9 cellular contexts compared by ENCODE assay signal in genomic region chr4:152643153-152644035, GRCh38. TPM values are rescaled to one million over a fixed set of nuclear protein-coding genes. Genes with fewer than 3 reads are reported as not detected.
A peak's percentile ranks its signal among the peaks of the same experiment; 100 is the strongest.
DNase-seq lines count a peak whose midpoint lies in the region; ATAC-seq, FAIRE-seq and TF ChIP-seq lines count a peak whose summit lies in the region.
"Had no signal": no experiment of that assay in that cellular context is flagged by ENCODE, and none has a peak within 500 bp of the region (broad histone marks: within the 10 kb centered on the region; RNA-seq: fewer than 3 reads in every experiment).

No MANE protein-coding gene starts in this region.

- H3K4me1 ChIP-seq in OCI-LY1 (ENCODE audit: insufficient read depth, low read length, severe bottlenecking): peaks cover 76% of the 10 kb centered on the region
- H3K4me1 ChIP-seq in right cardiac atrium (ENCODE audit: control insufficient read depth, insufficient read depth, low read length): no peaks in the 10 kb centered on the region
- H3K4me1 ChIP-seq in kidney (ENCODE audit: control insufficient read depth in 1 of 2, insufficient read depth in 1 of 2, low read depth in 1 of 2, low read length in 2 of 2): no peaks in the 10 kb centered on the region
- H3K4me1 ChIP-seq: A549 had no signal

- H3F3A ChIP-seq in OCI-LY1 (ENCODE audit: insufficient read depth, low read length): no peaks in the 10 kb centered on the region; the same call in 1 of the 2 replicates

- no peaks in the 10 kb centered on the region for H3K9me2 ChIP-seq in OCI-LY1 (ENCODE audit: low read depth, low read length)

- no peaks in the 10 kb centered on the region for H3K36me3 ChIP-seq in OCI-LY1 (ENCODE audit: insufficient read depth, low read length)
- no peaks in the 10 kb centered on the region for H3K36me3 ChIP-seq in kidney (ENCODE audit: control insufficient read depth in 1 of 2, insufficient read depth in 2 of 2, low read length in 2 of 2)

- no peaks in the 10 kb centered on the region for H3K27me3 ChIP-seq in OCI-LY1 (ENCODE audit: insufficient read depth, low read length)
- H3K27me3 ChIP-seq in right cardiac atrium (ENCODE audit: control insufficient read depth, insufficient read depth): no peaks in the 10 kb centered on the region

- DNase-seq in activated CD4-positive, CD25-positive, alpha-beta regulatory T cell treated with anti-CD3 and anti-CD28 coated beads, Interleukin-2, amount 50 U/mL, for 72 hours: no peak
- peak in 2 of 3 donors; percentile 49 to 51 for DNase-seq in right cardiac atrium
- no peak for DNase-seq in kidney
- no peak for DNase-seq in lower leg skin (ENCODE audit: low spot score in 2 of 2)
- no peak for DNase-seq in NCI-H1105 treated with DMSO at 0.1 percent for 48 hours (lab: John Stamatoyannopoulos, UW)

- ATAC-seq in activated CD4-positive, CD25-positive, alpha-beta regulatory T cell treated with anti-CD3 and anti-CD28 coated beads, Interleukin-2, amount 50 U/mL, for 24 hours: peak; percentile 63 to 70
- ATAC-seq in HG02763 (IDR thresholded peaks at IDR 0.05; ENCODE audit: unreplicated experiment) (peak; percentile 80), right cardiac atrium (peak; percentile 13 to 53)
- ATAC-seq: A549 had no signal

- H3K9ac ChIP-seq in OCI-LY1 (ENCODE audit: low read length): peak overlapping the region; percentile 31; the same call in 1 of the 2 replicates
- no peak overlapping the region for H3K9ac ChIP-seq in kidney (ENCODE audit: low read length in 2 of 2)

- H3K79me2 ChIP-seq in OCI-LY1 (ENCODE audit: insufficient read depth, low read length): no peaks in the 10 kb centered on the region

- FAIRE-seq in kidney (lab: Jason Lieb, UNC): no peak
- FAIRE-seq: A549 had no signal

- H2AFZ ChIP-seq in OCI-LY1 (ENCODE audit: low read length): peak overlapping the region; percentile 20; the same call in 1 of the 2 replicates

- H3K9me3 ChIP-seq in OCI-LY1 (ENCODE audit: low read length) (no peaks in the 10 kb centered on the region), right cardiac atrium (ENCODE audit: control insufficient read depth, low read length) (no peaks in the 10 kb centered on the region), kidney (ENCODE audit: control insufficient read depth in 1 of 2, low read length in 2 of 2) (no peaks in the 10 kb centered on the region)
- H3K9me3 ChIP-seq: A549 had no signal

- H3K4me3 ChIP-seq in OCI-LY1 (ENCODE audit: low read depth, low read length, poor library complexity, severe bottlenecking) (no peak overlapping the region), right cardiac atrium (ENCODE audit: low read length) (no peak overlapping the region), kidney (ENCODE audit: low read length in 2 of 2) (no peak overlapping the region), lower leg skin (ENCODE audit: low read depth, poor library complexity, severe bottlenecking) (no peak overlapping the region)
- H3K4me3 ChIP-seq: A549 had no signal

- peak overlapping the region; percentile 73 for H3K27ac ChIP-seq in OCI-LY1 (ENCODE audit: low read depth, low read length, poor library complexity, severe bottlenecking)
- no peak overlapping the region for H3K27ac ChIP-seq in right cardiac atrium (ENCODE audit: low read length)
- no peak overlapping the region for H3K27ac ChIP-seq in kidney (ENCODE audit: low read depth in 2 of 2, low read length in 2 of 2)
- H3K27ac ChIP-seq: A549 had no signal

- TF ChIP-seq POLR2A in lower leg skin (IDR thresholded peaks at IDR 0.05): no peak

- peak overlapping the region; percentile 52 for H3K4me2 ChIP-seq in OCI-LY1 (ENCODE audit: low read length)
- H3K4me2 ChIP-seq: A549 had no signal

- WGBS in right cardiac atrium: 38% methylated on average over 8 of the region's 8 CpGs
- 68 to 75% methylated on average over 8 of the region's 8 CpGs for WGBS in lower leg skin, 2 donors

- intact Hi-C loops in right cardiac atrium (cut with DNase I): loop anchor here in 3 of 4 donors (5.0 to 10.0 kb wide), 3 partner anchors 89 to 149 kb away; no protein-coding TSS in a partner anchor
- intact Hi-C loops in kidney (cut with DNase I): no loop called here
- intact Hi-C loops in lower leg skin (cut with DNase I; ENCODE audit: low total_unique reads): loop anchor here (10.0 kb wide), 1 partner anchor 149 kb away; no protein-coding TSS in a partner anchor

- H4K20me1 ChIP-seq in OCI-LY1 (ENCODE audit: insufficient read depth, low read length): no peaks in the 10 kb centered on the region

- TF ChIP-seq CTCF in OCI-LY1 (IDR thresholded peaks at IDR 0.05; ENCODE audit: low read length) (no peak), kidney (IDR thresholded peaks at IDR 0.05; ENCODE audit: borderline replicate concordance, extremely low read depth, insufficient read depth) (no peak), lower leg skin (IDR thresholded peaks at IDR 0.05) (no peak)

RNA-seq across cellular contexts. Expression of gene TMEM154, which starts 36.4 kb away (rescaled TPM):
- 1 to 10 TPM in 3 of 4 donors, under 1 TPM in 1; 0.48 to 2.4 (median 1.5) TPM for total RNA-seq in right cardiac atrium
- 0.16 TPM for polyA plus RNA-seq in right cardiac atrium
- 11.0 TPM for total RNA-seq in kidney
- 0.09 TPM for polyA plus RNA-seq in kidney (ENCODE audit: insufficient read depth, low read depth, low replicate concordance)
- total RNA-seq in lower leg skin: 100 to 1,000 TPM in 2 of 4 donors, 10 to 100 TPM in 2; 73.1 to 139 (median 97.5) TPM

Comparison
In these comparisons a context has a peak if more than half of its experiments do, and no peak if none do; other contexts are left out.
1. DNase-seq: peak in right cardiac atrium (2 of 3); none in activated CD4-positive, CD25-positive, alpha-beta regulatory T cell treated with anti-CD3 and anti-CD28 coated beads, Interleukin-2, amount 50 U/mL, for 72 hours (single experiment), kidney (single experiment), lower leg skin (0 of 2) and NCI-H1105 treated with DMSO at 0.1 percent for 48 hours (single experiment).
2. Peak in every context shown above with its lines, with median percentiles within 50 percentile points of each other: ATAC-seq.